In genomic region chr17:66351053-66351452, GRCh38 we compare ENCODE assay signal across 15 cellular contexts. TPM values are rescaled to one million over a fixed set of nuclear protein-coding genes. Genes with fewer than 3 reads are reported as not detected.
DNase-seq lines count a peak whose midpoint lies in the region; ATAC-seq and TF ChIP-seq lines count a peak whose summit lies in the region.
"Had no signal": no experiment of that assay in that cellular context is flagged by ENCODE, and none has a peak within 500 bp of the region (broad histone marks: within the 10 kb centered on the region; RNA-seq: fewer than 3 reads in every experiment).

No MANE protein-coding gene starts in this region.

- H3K4me3 ChIP-seq in transverse colon (no peak overlapping the region), brain microvascular endothelial cell (ENCODE audit: low read depth, low read length) (no peak overlapping the region)
- H3K4me3 ChIP-seq: neural progenitor cell, SK-N-MC, smooth muscle cell, tibial artery had no signal

- in situ Hi-C loops in transverse colon (cut with MboI; ENCODE audit: low pct_ligation_motif_present in 1 of 4, low pct_unique_long_range_greater_than_20kb in 1 of 4, low sequenced_read_pairs in 3 of 4) (no loop called here), brain microvascular endothelial cell (cut with HindIII; ENCODE audit: low pct_ligation_motif_present, low sequenced_read_pairs) (no loop called here)

- H3K27me3 ChIP-seq in transverse colon = no peaks in the 10 kb centered on the region
- H3K27me3 ChIP-seq in brain microvascular endothelial cell (replicated peaks) = no peaks in the 10 kb centered on the region
- H3K27me3 ChIP-seq: tibial artery had no signal

- no peak for TF ChIP-seq EP300 in transverse colon (IDR thresholded peaks at IDR 0.05; ENCODE audit: low read depth)

- WGBS in transverse colon (ENCODE audit: low coverage in 1 of 2), 2 donors = 49 to 60% methylated on average over 1 to 5 of the region's 5 CpGs

- no peaks in the 10 kb centered on the region for H3K27me3 Mint-ChIP-seq in activated naive CD8-positive, alpha-beta T cell
- no peaks in the 10 kb centered on the region for H3K27me3 Mint-ChIP-seq in activated naive CD8-positive, alpha-beta T cell treated with anti-CD3 and anti-CD28 coated beads for 36 hours
- no peaks in the 10 kb centered on the region for H3K27me3 Mint-ChIP-seq in MCF 10A (ENCODE audit: insufficient read depth, unreplicated experiment)
- H3K27me3 Mint-ChIP-seq: dendritic cell treated with granulocyte-macrophage colony-stimulating factor and Interleukin-4, amounts not matched to agents 40 ng/mL and 50 ng/mL, for 4 days had no signal

- no TSS peak for BruUV-seq in MCF 10A (replicated peaks; lab: Mats Ljungman, UMichigan)

- CTCF ChIA-PET in MCF 10A (lab: Yijun Ruan, JAX) = interaction anchor here (0.6 to 0.7 kb wide), 2 partner anchors 141 to 1823 kb away, joined by 3 read pairs; no protein-coding TSS in a partner anchor

- H3K9me3 ChIP-seq in transverse colon = no peaks in the 10 kb centered on the region
- H3K9me3 ChIP-seq: tibial artery had no signal

- peak overlapping the region; percentile 46 for H3K27ac Mint-ChIP-seq in activated naive CD8-positive, alpha-beta T cell
- no peak overlapping the region for H3K27ac Mint-ChIP-seq in activated naive CD8-positive, alpha-beta T cell treated with anti-CD3 and anti-CD28 coated beads for 36 hours
- peak overlapping the region; percentile 64 for H3K27ac Mint-ChIP-seq in MCF 10A (ENCODE audit: low read depth, unreplicated experiment)
- H3K27ac Mint-ChIP-seq: dendritic cell treated with granulocyte-macrophage colony-stimulating factor and Interleukin-4, amounts not matched to agents 40 ng/mL and 50 ng/mL, for 4 days; immature natural killer cell; neural progenitor cell had no signal

- peaks cover 79% of the 10 kb centered on the region for H3K4me1 Mint-ChIP-seq in activated naive CD8-positive, alpha-beta T cell (ENCODE audit: low read depth)
- peaks cover 77% of the 10 kb centered on the region for H3K4me1 Mint-ChIP-seq in activated naive CD8-positive, alpha-beta T cell treated with anti-CD3 and anti-CD28 coated beads for 36 hours
- peaks cover 40% of the 10 kb centered on the region for H3K4me1 Mint-ChIP-seq in MCF 10A (ENCODE audit: insufficient read depth, unreplicated experiment)

- intact Hi-C loops in MCF 10A (cut with micrococcal nuclease) = no loop called here
- intact Hi-C loops in transverse colon (cut with DNase I; ENCODE audit: low total_unique reads) = no loop called here

- peak overlapping the region; percentile 17 for H3K4me3 Mint-ChIP-seq in activated naive CD8-positive, alpha-beta T cell
- H3K4me3 Mint-ChIP-seq in activated naive CD8-positive, alpha-beta T cell treated with anti-CD3 and anti-CD28 coated beads for 36 hours = no peak overlapping the region
- no peak overlapping the region for H3K4me3 Mint-ChIP-seq in MCF 10A (ENCODE audit: unreplicated experiment)
- H3K4me3 Mint-ChIP-seq: dendritic cell treated with granulocyte-macrophage colony-stimulating factor and Interleukin-4, amounts not matched to agents 40 ng/mL and 50 ng/mL, for 4 days; immature natural killer cell; neural progenitor cell had no signal

- ATAC-seq in GM21737 (IDR thresholded peaks at IDR 0.05; ENCODE audit: unreplicated experiment) = no peak

- TF ChIP-seq CTCF in MCF 10A (IDR thresholded peaks at IDR 0.05; ENCODE audit: unreplicated experiment) (no peak), transverse colon (IDR thresholded peaks at IDR 0.05) (no peak), brain microvascular endothelial cell (IDR thresholded peaks at IDR 0.05; ENCODE audit: low read depth, low read length, missing control alignments) (no peak)

- peaks cover 7 to 77% (median 56%) of the 10 kb centered on the region in 4 donors for H3K4me1 ChIP-seq in transverse colon

- no peak for DNase-seq in activated naive CD8-positive, alpha-beta T cell treated with anti-CD3 and anti-CD28 coated beads for 36 hours
- DNase-seq in MCF 10A (ENCODE audit: unreplicated experiment) (no peak), lung microvascular endothelial cell (ENCODE audit: low read depth in 2 of 2) (peak; percentile 35 to 39), transverse colon (peak; percentile 83), brain microvascular endothelial cell (no peak)
- DNase-seq in activated CD4-positive, CD25-positive, alpha-beta regulatory T cell (lab: John Stamatoyannopoulos, UW) = no peak
- DNase-seq: activated T-cell treated with anti-CD3 and anti-CD28 coated beads for 4 hours, immature natural killer cell had no signal

- POLR2A ChIA-PET in MCF 10A (lab: Yijun Ruan, JAX) = no interaction called here

- peak overlapping the region; percentile 68 to 82 (median 74) for H3K27ac ChIP-seq in transverse colon
- no peak overlapping the region for H3K27ac ChIP-seq in brain microvascular endothelial cell
- H3K27ac ChIP-seq: neural progenitor cell, SK-N-MC, tibial artery had no signal

- TF ChIP-seq POLR2A in transverse colon (IDR thresholded peaks at IDR 0.05) = no peak

- H3K36me3 ChIP-seq in transverse colon (no peaks in the 10 kb centered on the region), brain microvascular endothelial cell (replicated peaks) (no peaks in the 10 kb centered on the region)
- H3K36me3 ChIP-seq: neural progenitor cell, tibial artery had no signal

- peaks cover 9% of the 10 kb centered on the region for H3K36me3 Mint-ChIP-seq in activated naive CD8-positive, alpha-beta T cell
- peaks cover 37% of the 10 kb centered on the region for H3K36me3 Mint-ChIP-seq in activated naive CD8-positive, alpha-beta T cell treated with anti-CD3 and anti-CD28 coated beads for 36 hours
- peaks cover 10% of the 10 kb centered on the region for H3K36me3 Mint-ChIP-seq in MCF 10A (ENCODE audit: insufficient read depth, unreplicated experiment)

- no peaks in the 10 kb centered on the region for H3K9me3 Mint-ChIP-seq in activated naive CD8-positive, alpha-beta T cell (ENCODE audit: low read depth)
- H3K9me3 Mint-ChIP-seq in activated naive CD8-positive, alpha-beta T cell treated with anti-CD3 and anti-CD28 coated beads for 36 hours = peaks cover 2% of the 10 kb centered on the region
- H3K9me3 Mint-ChIP-seq in MCF 10A (ENCODE audit: unreplicated experiment) = no peaks in the 10 kb centered on the region
- H3K9me3 Mint-ChIP-seq: dendritic cell treated with granulocyte-macrophage colony-stimulating factor and Interleukin-4, amounts not matched to agents 40 ng/mL and 50 ng/mL, for 4 days; immature natural killer cell had no signal

RNA-seq across cellular contexts. Expression of gene PRKCA, which starts 48.6 kb away (rescaled TPM):
- total RNA-seq in activated naive CD8-positive, alpha-beta T cell treated with anti-CD3 and anti-CD28 coated beads for 36 hours = 10 to 100 TPM; 63.5 to 65.8 TPM
- total RNA-seq in MCF 10A (2022) (20.7 and 22.8 TPM in 2 replicates), lung microvascular endothelial cell (4.8 and 6.3 TPM in 2 replicates), transverse colon (10 to 100 TPM; 16.1 to 49.7 (median 31.7) TPM)

Comparison
In these comparisons a context has a peak if more than half of its experiments do, and no peak if none do; other contexts are left out.
1. DNase-seq: peak in lung microvascular endothelial cell (2 of 2) and transverse colon (single experiment); none in activated naive CD8-positive, alpha-beta T cell treated with anti-CD3 and anti-CD28 coated beads for 36 hours (single experiment), MCF 10A (single experiment), brain microvascular endothelial cell (single experiment) and activated CD4-positive, CD25-positive, alpha-beta regulatory T cell (0 of 4).